Comparison of ENCODE assay signal across 8 cellular contexts in the genomic region with DNA sequence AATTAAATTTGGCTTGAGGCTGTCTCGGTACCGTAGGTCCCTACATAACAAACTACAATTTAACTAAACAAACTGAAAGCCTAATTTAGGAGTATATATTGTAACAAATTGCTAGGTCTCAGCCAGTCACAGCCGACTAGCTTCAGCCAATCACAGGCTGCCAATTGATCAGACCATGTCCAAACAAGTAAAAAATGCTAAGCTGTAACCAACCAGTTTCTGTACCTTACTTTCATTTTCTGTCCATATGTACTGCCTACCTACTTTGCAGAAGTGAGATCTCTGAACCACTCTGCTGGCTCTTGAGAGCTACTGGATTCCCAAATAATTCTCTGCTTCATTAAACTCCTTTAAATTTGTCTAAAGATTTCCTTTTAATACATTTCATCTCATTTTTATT.
DNase-seq lines count a peak whose midpoint lies in the region; ATAC-seq lines count a peak whose summit lies in the region.

No MANE protein-coding gene starts in this region.

- H3K4me3 Mint-ChIP-seq in activated naive CD8-positive, alpha-beta T cell, result peak overlapping the region; percentile 42
- peak overlapping the region; percentile 55 for H3K4me3 Mint-ChIP-seq in stimulated activated memory B cell treated with anti-CD40 and anti-IgM and Interleukin-4, amounts not matched to agents 10 μg/mL and 1 μg/mL and 100 μg/mL, for 72 hours

- no peaks in the 10 kb centered on the region for H3K36me3 Mint-ChIP-seq in activated naive CD8-positive, alpha-beta T cell
- H3K36me3 Mint-ChIP-seq in stimulated activated memory B cell treated with anti-CD40 and anti-IgM and Interleukin-4, amounts not matched to agents 10 μg/mL and 1 μg/mL and 100 μg/mL, for 72 hours, result no peaks in the 10 kb centered on the region

- H3K27ac Mint-ChIP-seq in activated naive CD8-positive, alpha-beta T cell, result peak overlapping the region; percentile 87
- H3K27ac Mint-ChIP-seq in stimulated activated memory B cell treated with anti-CD40 and anti-IgM and Interleukin-4, amounts not matched to agents 10 μg/mL and 1 μg/mL and 100 μg/mL, for 72 hours, result peak overlapping the region; percentile 95

- H3K4me1 Mint-ChIP-seq in activated naive CD8-positive, alpha-beta T cell (ENCODE audit: low read depth), result peaks cover 40% of the 10 kb centered on the region
- H3K4me1 Mint-ChIP-seq in stimulated activated memory B cell treated with anti-CD40 and anti-IgM and Interleukin-4, amounts not matched to agents 10 μg/mL and 1 μg/mL and 100 μg/mL, for 72 hours, result peaks cover 34% of the 10 kb centered on the region

- no peaks in the 10 kb centered on the region for H3K9me3 Mint-ChIP-seq in activated naive CD8-positive, alpha-beta T cell (ENCODE audit: low read depth)
- no peaks in the 10 kb centered on the region for H3K9me3 Mint-ChIP-seq in stimulated activated memory B cell treated with anti-CD40 and anti-IgM and Interleukin-4, amounts not matched to agents 10 μg/mL and 1 μg/mL and 100 μg/mL, for 72 hours

- ATAC-seq in stimulated activated memory B cell treated with anti-CD40 and anti-IgM and Interleukin-4, amounts not matched to agents 10 μg/mL and 1 μg/mL and 100 μg/mL, for 72 hours, result peak; percentile 91

- peak; percentile 38 for DNase-seq in activated CD4-positive, alpha-beta T cell treated with anti-CD3 and anti-CD28 coated beads for 48 hours
- no peak for DNase-seq in activated CD4-positive, alpha-beta T cell treated with anti-CD3 and anti-CD28 coated beads, Interleukin-2, amount 50 U/mL, for 4 hours
- peak; percentile 41 for DNase-seq in HCEC 1CT
- peak; percentile 45 for DNase-seq in LHCN-M2 (ENCODE audit: low read depth)
- no peak for DNase-seq in mucosa of gallbladder (ENCODE audit: low spot score)
- DNase-seq in kidney glomerular epithelial cell (lab: John Stamatoyannopoulos, UW), result no peak

- no peaks in the 10 kb centered on the region for H3K27me3 Mint-ChIP-seq in activated naive CD8-positive, alpha-beta T cell
- no peaks in the 10 kb centered on the region for H3K27me3 Mint-ChIP-seq in stimulated activated memory B cell treated with anti-CD40 and anti-IgM and Interleukin-4, amounts not matched to agents 10 μg/mL and 1 μg/mL and 100 μg/mL, for 72 hours

Comparison
In these comparisons a context has a peak if more than half of its experiments do, and no peak if none do; other contexts are left out.
1. DNase-seq: peak in activated CD4-positive, alpha-beta T cell treated with anti-CD3 and anti-CD28 coated beads for 48 hours (single experiment), HCEC 1CT (single experiment) and LHCN-M2 (single experiment); none in activated CD4-positive, alpha-beta T cell treated with anti-CD3 and anti-CD28 coated beads, Interleukin-2, amount 50 U/mL, for 4 hours (0 of 2), mucosa of gallbladder (single experiment) and kidney glomerular epithelial cell (single experiment).